ENCODE assay signal across 8 cellular contexts in genomic region chr7:91784469-91784868, GRCh38.
A peak's percentile ranks its signal among the peaks of the same experiment; 100 is the strongest.
DNase-seq lines count a peak whose midpoint lies in the region; ATAC-seq, FAIRE-seq and TF ChIP-seq lines count a peak whose summit lies in the region.

No MANE protein-coding gene starts in this region.

- no peak for FAIRE-seq in HTR-8/SVneo (lab: Jason Lieb, UNC)

- no peaks in the 10 kb centered on the region for H3K79me2 ChIP-seq in PC-3 (ENCODE audit: low read length)

- no peak overlapping the region for H2AFZ ChIP-seq in PC-3 (ENCODE audit: low read length)

- H3K9me2 ChIP-seq in PC-3 (replicated peaks; ENCODE audit: low read length), result no peaks in the 10 kb centered on the region

- no peaks in the 10 kb centered on the region for H3F3A ChIP-seq in PC-3 (ENCODE audit: low read length, unreplicated experiment)

- TF ChIP-seq CTCF in PC-3 (conservative IDR thresholded peaks at IDR 0.05; ENCODE audit: low read depth, low read length) (peak; percentile 77), tibial artery (IDR thresholded peaks at IDR 0.05) (peak; percentile 32 to 53)

- H3K27ac ChIP-seq in PC-3 (ENCODE audit: low read length) (no peak overlapping the region), tibial artery (no peak overlapping the region)

- no peak overlapping the region for H3K9ac ChIP-seq in PC-3 (ENCODE audit: low read length)

- H3K4me1 ChIP-seq in PC-3 (ENCODE audit: insufficient read depth, low read length), result 0 out of 2 replicates have a peak, but pooled peaks cover 5% of the 10 kb centered on the region
- no peaks in the 10 kb centered on the region for H3K4me1 ChIP-seq in tibial artery

- H3K27me3 ChIP-seq in PC-3 (ENCODE audit: low read length), result no peaks in the 10 kb centered on the region
- no peaks in the 10 kb centered on the region for H3K27me3 ChIP-seq in tibial artery

- CTCF ChIA-PET in PC-3 (lab: Charles Lee), result interaction anchor here (0.6 to 0.7 kb wide), 2 partner anchors 132 to 138 kb away, joined by 3 read pairs; no protein-coding TSS in a partner anchor

- H3K4me3 ChIP-seq in PC-3 (ENCODE audit: low read length) (no peak overlapping the region), tibial artery (no peak overlapping the region)

- intact Hi-C loops in PC-3 (cut with micrococcal nuclease) (loop anchor here (1.0 to 5.0 kb wide), 7 partner anchors 64 to 701 kb away; partner anchors contain the start of gene FZD1), tibial artery (cut with DNase I; ENCODE audit: low total_unique reads) (loop anchor here (10.0 kb wide), 1 partner anchor 700 kb away; no protein-coding TSS in a partner anchor)

- peak; percentile 92 for ATAC-seq in PC-3

- BruUV-seq in PC-3 (replicated peaks; lab: Mats Ljungman, UMichigan), result no TSS peak

- DNase-seq in AG08395 (ENCODE audit: low spot score), result peak; percentile 60
- peak; percentile 12 for DNase-seq in HTR-8/SVneo (ENCODE audit: insufficient read length, low spot score)
- DNase-seq in PC-3, result peak; percentile 83
- peak; percentile 57 for DNase-seq in fibroblast of gingiva (ENCODE audit: low read depth)
- no peak for DNase-seq in tibial artery
- DNase-seq in activated gamma-delta T cell treated with Interleukin-2 at 50 U/mL for 16 hours, result no peak
- no peak for DNase-seq in occipital lobe (lab: John Stamatoyannopoulos, UW)
- no peak for DNase-seq in COLO668 (lab: John Stamatoyannopoulos, UW; ENCODE audit: unreplicated experiment)

- H3K9me3 ChIP-seq in PC-3 (ENCODE audit: low read length) (no peaks in the 10 kb centered on the region), tibial artery (no peaks in the 10 kb centered on the region)

- POLR2A ChIA-PET in PC-3 (lab: Charles Lee; ENCODE audit: unreplicated experiment), result no interaction called here

- H4K20me1 ChIP-seq in PC-3 (ENCODE audit: low read length), result no peaks in the 10 kb centered on the region

- no peaks in the 10 kb centered on the region for H3K36me3 ChIP-seq in PC-3 (ENCODE audit: low read depth, low read length)
- no peaks in the 10 kb centered on the region for H3K36me3 ChIP-seq in tibial artery

- no peak overlapping the region for H3K4me2 ChIP-seq in PC-3 (ENCODE audit: low read length)

Comparison
In these comparisons a context has a peak if more than half of its experiments do, and no peak if none do; other contexts are left out.
1. DNase-seq: peak in AG08395 (single experiment), HTR-8/SVneo (single experiment), PC-3 (single experiment) and fibroblast of gingiva (single experiment); none in tibial artery (0 of 2), activated gamma-delta T cell treated with Interleukin-2 at 50 U/mL for 16 hours (single experiment), occipital lobe (single experiment) and COLO668 (single experiment).